Comparison of ENCODE assay signal across 8 cellular contexts in genomic region chr11:95150977-95151684, GRCh38.
DNase-seq lines count a peak whose midpoint lies in the region; ATAC-seq and TF ChIP-seq lines count a peak whose summit lies in the region.

No MANE protein-coding gene starts in this region.

- H3K4me2 ChIP-seq in Karpas-422 (ENCODE audit: low read depth, low read length, poor library complexity, severe bottlenecking), result peak overlapping the region; percentile 59

- TF ChIP-seq CTCF in osteocyte (IDR thresholded peaks at IDR 0.05), result peak; percentile 83
- TF ChIP-seq CTCF in thoracic aorta (IDR thresholded peaks at IDR 0.05), result peak; percentile 76

- DNase-seq in EH (ENCODE audit: low read depth), result peak; percentile 88
- peak; percentile 99 for DNase-seq in Karpas-422
- DNase-seq in SK-N-MC (ENCODE audit: low read depth, low spot score), result no peak
- peak; percentile 84 to 90 for DNase-seq in activated naive CD4-positive, alpha-beta T cell treated with anti-CD3 and anti-CD28 coated beads, Interleukin-2, amount 50 U/mL, for 72 hours (ENCODE audit: low spot score in 2 of 2)
- DNase-seq in head of caudate nucleus, result peak; percentile 86 to 98 (median 94)
- DNase-seq in osteocyte (ENCODE audit: extremely low spot score, unreplicated experiment), result peak; percentile 92
- peak; percentile 62 for DNase-seq in thoracic aorta (ENCODE audit: low spot score)

- peaks cover 53% of the 10 kb centered on the region for H3K4me1 Mint-ChIP-seq in osteocyte (ENCODE audit: unreplicated experiment)

- peaks cover 27% of the 10 kb centered on the region for H3K4me1 ChIP-seq in Karpas-422 (ENCODE audit: low read length)
- H3K4me1 ChIP-seq in thoracic aorta (ENCODE audit: control insufficient read depth in 1 of 2, low read depth in 2 of 2), result peaks cover 9 to 45% of the 10 kb centered on the region in 2 donors

- H3K4me3 Mint-ChIP-seq in osteocyte (ENCODE audit: unreplicated experiment), result peak overlapping the region; percentile 66

- intact Hi-C loops in head of caudate nucleus (cut with DNase I), result loop anchor here (2.0 kb wide), 2 partner anchors 82 to 614 kb away; no protein-coding TSS in a partner anchor

- H3K36me3 Mint-ChIP-seq in activated naive CD4-positive, alpha-beta T cell treated with anti-CD3 and anti-CD28 coated beads, Interleukin-2, amount 50 U/mL, for 72 hours, result peaks cover 0 to 4% of the 10 kb centered on the region in 2 donors
- H3K36me3 Mint-ChIP-seq in osteocyte (ENCODE audit: unreplicated experiment), result no peaks in the 10 kb centered on the region

- H4K20me1 ChIP-seq in Karpas-422 (ENCODE audit: insufficient read depth, low read depth, low read length), result no peaks in the 10 kb centered on the region

- H3K27me3 ChIP-seq in Karpas-422 (ENCODE audit: low read length) (no peaks in the 10 kb centered on the region), thoracic aorta (replicated peaks; ENCODE audit: insufficient read depth) (no peaks in the 10 kb centered on the region)

- H3K27me3 Mint-ChIP-seq in osteocyte (ENCODE audit: unreplicated experiment), result no peaks in the 10 kb centered on the region

- peak overlapping the region; percentile 89 to 90 for H3K27ac Mint-ChIP-seq in activated naive CD4-positive, alpha-beta T cell treated with anti-CD3 and anti-CD28 coated beads, Interleukin-2, amount 50 U/mL, for 72 hours
- H3K27ac Mint-ChIP-seq in osteocyte (ENCODE audit: unreplicated experiment), result peak overlapping the region; percentile 65

- H2AFZ ChIP-seq in Karpas-422 (ENCODE audit: low read length), result peak overlapping the region; percentile 59; the same call in 1 of the 2 replicates

- H3K9me2 ChIP-seq in Karpas-422 (replicated peaks; ENCODE audit: insufficient read depth, low read length), result no peaks in the 10 kb centered on the region

- no peaks in the 10 kb centered on the region for H3K36me3 ChIP-seq in Karpas-422 (ENCODE audit: insufficient read depth, low read length)
- H3K36me3 ChIP-seq in SK-N-MC (ENCODE audit: insufficient read depth, low read length), result no peaks in the 10 kb centered on the region
- H3K36me3 ChIP-seq in thoracic aorta, result no peaks in the 10 kb centered on the region

- H3K9ac ChIP-seq in Karpas-422 (ENCODE audit: low read length), result peak overlapping the region; percentile 54
- no peak overlapping the region for H3K9ac ChIP-seq in SK-N-MC (ENCODE audit: insufficient read length)

- ATAC-seq in GM21786 (IDR thresholded peaks at IDR 0.05; ENCODE audit: unreplicated experiment) (peak; percentile 80), thoracic aorta (ENCODE audit: insufficient number of reproducible peaks, low FRiP score, low read depth) (peak; percentile 91)
- ATAC-seq in activated naive CD4-positive, alpha-beta T cell treated with anti-CD3 and anti-CD28 coated beads, Interleukin-2, amount 50 U/mL, for 72 hours, result peak; percentile 90 to 91

- H3K9me3 ChIP-seq in Karpas-422 (ENCODE audit: low read length) (no peaks in the 10 kb centered on the region), SK-N-MC (ENCODE audit: low read depth, low read length) (no peaks in the 10 kb centered on the region), thoracic aorta (no peaks in the 10 kb centered on the region)

- no peaks in the 10 kb centered on the region for H3K9me3 Mint-ChIP-seq in activated naive CD4-positive, alpha-beta T cell treated with anti-CD3 and anti-CD28 coated beads, Interleukin-2, amount 50 U/mL, for 72 hours
- H3K9me3 Mint-ChIP-seq in osteocyte (ENCODE audit: unreplicated experiment), result no peaks in the 10 kb centered on the region

- H3K27ac ChIP-seq in Karpas-422 (ENCODE audit: low read length) (no peak overlapping the region), SK-N-MC (no peak overlapping the region), thoracic aorta (peak overlapping the region; percentile 80 to 86)

- H3K4me3 ChIP-seq in Karpas-422 (ENCODE audit: low read length) (peak overlapping the region; percentile 47), SK-N-MC (peak overlapping the region; percentile 19; the same call in 1 of the 2 replicates), thoracic aorta (peak overlapping the region; percentile 82)

- H3K79me2 ChIP-seq in Karpas-422 (ENCODE audit: low read length), result no peaks in the 10 kb centered on the region

Comparison
In these comparisons a context has a peak if more than half of its experiments do, and no peak if none do; other contexts are left out.
1. H3K27ac ChIP-seq: peak in thoracic aorta (2 of 2); none in Karpas-422 (single experiment) and SK-N-MC (single experiment).
2. H3K4me3 ChIP-seq: peak in every context shown above with its lines; median percentile 82 in thoracic aorta; 47 in Karpas-422; 19 in SK-N-MC.
3. Peak in every context shown above with its lines, with median percentiles within 50 percentile points of each other: ATAC-seq.